ENCODE assay signal across 10 cellular contexts in the genomic region with DNA sequence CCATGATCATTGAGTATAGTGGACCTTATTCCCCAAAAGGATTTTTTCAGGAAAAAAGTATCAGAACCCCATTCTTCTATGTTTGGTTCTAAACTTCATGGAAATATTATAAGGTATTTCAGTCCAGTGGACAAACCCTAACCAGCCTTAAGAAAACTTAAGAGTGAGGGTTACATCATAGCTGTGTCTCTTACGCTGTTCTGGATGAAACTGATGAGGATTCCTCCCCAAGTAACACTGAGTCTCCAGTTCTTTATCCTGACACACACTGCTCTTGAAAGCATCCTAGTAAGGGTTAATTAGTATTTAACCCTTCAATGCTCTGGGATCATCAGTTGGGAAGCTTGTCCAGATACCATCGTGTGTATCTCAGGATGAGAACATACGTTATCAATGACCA. TPM values are rescaled to one million over a fixed set of nuclear protein-coding genes. Genes with fewer than 3 reads are reported as not detected.
DNase-seq lines count a peak whose midpoint lies in the region; ATAC-seq, FAIRE-seq and TF ChIP-seq lines count a peak whose summit lies in the region.
"Had no signal": no experiment of that assay in that cellular context is flagged by ENCODE, and none has a peak within 500 bp of the region (broad histone marks: within the 10 kb centered on the region; RNA-seq: fewer than 3 reads in every experiment).

No MANE protein-coding gene starts in this region.

- peaks cover 71% of the 10 kb centered on the region for H3K4me1 Mint-ChIP-seq in T-helper 2 cell treated with Interferon-gamma antibody and Interleukin-4, amounts not matched to agents 5 μg/mL and 100 μg/mL, for 36 hours (ENCODE audit: low read depth)
- H3K4me1 Mint-ChIP-seq in endodermal cell, result peaks cover 15% of the 10 kb centered on the region

- H3K79me2 ChIP-seq in fibroblast of lung (ENCODE audit: control insufficient read depth, insufficient read depth, low read length) (peaks cover 29% of the 10 kb centered on the region), parathyroid adenoma (peaks cover 34% of the 10 kb centered on the region)

- no peak for TF ChIP-seq EP300 in A549 (IDR thresholded peaks at IDR 0.05)

- H3K4me1 ChIP-seq in A549 (peaks cover 66% of the 10 kb centered on the region), SJSA1 (replicated peaks) (peaks cover 69% of the 10 kb centered on the region), fibroblast of lung (ENCODE audit: control insufficient read depth, extremely low read depth, insufficient read depth, low read length) (peaks cover 48% of the 10 kb centered on the region), parathyroid adenoma (peaks cover 29% of the 10 kb centered on the region), endodermal cell (ENCODE audit: control insufficient read depth, insufficient read depth, low read length) (no peaks in the 10 kb centered on the region)

- H3K36me3 Mint-ChIP-seq in T-helper 2 cell treated with Interferon-gamma antibody and Interleukin-4, amounts not matched to agents 5 μg/mL and 100 μg/mL, for 36 hours (ENCODE audit: low read depth), result peaks cover 42% of the 10 kb centered on the region
- H3K36me3 Mint-ChIP-seq in endodermal cell (ENCODE audit: low read depth), result peaks cover 3% of the 10 kb centered on the region

- H3K9ac ChIP-seq in fibroblast of lung (ENCODE audit: insufficient read depth, low read length) (peak overlapping the region; percentile 57), parathyroid adenoma (no peak overlapping the region), endodermal cell (ENCODE audit: extremely low read depth, low read length, poor library complexity, severe bottlenecking) (no peak overlapping the region)

- TF ChIP-seq RAD21 in A549 (conservative IDR thresholded peaks at IDR 0.05 in 1 of 2, IDR thresholded peaks at IDR 0.05 in 1 of 2), result no peak

- H3K27ac ChIP-seq in A549 (peak overlapping the region; percentile 70 to 77), SJSA1 (peak overlapping the region; percentile 91), fibroblast of lung (ENCODE audit: insufficient read depth, low read length) (peak overlapping the region; percentile 93), parathyroid adenoma (peak overlapping the region; percentile 25), endodermal cell (ENCODE audit: low read depth, low read length) (no peak overlapping the region)
- H3K27ac ChIP-seq: VCaP had no signal

- H3K4me3 Mint-ChIP-seq in T-helper 2 cell treated with Interferon-gamma antibody and Interleukin-4, amounts not matched to agents 5 μg/mL and 100 μg/mL, for 36 hours, result no peak overlapping the region
- H3K4me3 Mint-ChIP-seq in endodermal cell, result no peak overlapping the region

- DNase-seq in A549 (ENCODE audit: low read depth in 1 of 2, low spot score in 1 of 2) (no peak), SJSA1 (ENCODE audit: low read depth in 1 of 2, low spot score in 2 of 2) (peak in 1 of 2 experiments; percentile 22), fibroblast of lung (ENCODE audit: low read depth in 2 of 2) (no peak), T-helper 2 cell (no peak), endodermal cell (no peak), NAMALWA (ENCODE audit: low spot score) (no peak)
- no peak for DNase-seq in T-helper 2 cell treated with Interferon-gamma antibody and Interleukin-4, amounts not matched to agents 5 μg/mL and 100 μg/mL, for 36 hours (ENCODE audit: low spot score)
- DNase-seq: NCI-H345 had no signal

- WGBS in A549 (ENCODE audit: missing lambda C conversion rate), result 72% methylated on average over 3 of the region's 3 CpGs
- 76 to 90% methylated on average over 2 of the region's 3 CpGs for WGBS in endodermal cell (ENCODE audit: insufficient coverage in 1 of 2, insufficient read length in 1 of 2), 2 experiments

- no peak overlapping the region for H3K4me3 ChIP-seq in A549
- no peak overlapping the region for H3K4me3 ChIP-seq in SJSA1
- H3K4me3 ChIP-seq in fibroblast of lung (replicated peaks in 1 of 4; ENCODE audit: control extremely low read depth in 1 of 4, insufficient read depth in 1 of 4, low read depth in 3 of 4, low read length in 4 of 4), result no peak overlapping the region
- no peak overlapping the region for H3K4me3 ChIP-seq in parathyroid adenoma (ENCODE audit: low read depth, low read length)
- H3K4me3 ChIP-seq in endodermal cell (ENCODE audit: low read length), result no peak overlapping the region

- H2AFZ ChIP-seq in fibroblast of lung (ENCODE audit: low read length) (no peak overlapping the region), parathyroid adenoma (no peak overlapping the region)

- no peaks in the 10 kb centered on the region for H3K27me3 Mint-ChIP-seq in T-helper 2 cell treated with Interferon-gamma antibody and Interleukin-4, amounts not matched to agents 5 μg/mL and 100 μg/mL, for 36 hours (ENCODE audit: low read depth)
- no peaks in the 10 kb centered on the region for H3K27me3 Mint-ChIP-seq in endodermal cell (ENCODE audit: insufficient read depth)

- TF ChIP-seq POLR2A in A549 (IDR thresholded peaks at IDR 0.05; ENCODE audit: low read length), result no peak

- H3K9me3 Mint-ChIP-seq in T-helper 2 cell treated with Interferon-gamma antibody and Interleukin-4, amounts not matched to agents 5 μg/mL and 100 μg/mL, for 36 hours, result no peaks in the 10 kb centered on the region
- no peaks in the 10 kb centered on the region for H3K9me3 Mint-ChIP-seq in endodermal cell

- FAIRE-seq in A549 (lab: Jason Lieb, UNC), result no peak

- peak overlapping the region; percentile 70 for H3K4me2 ChIP-seq in A549
- peak overlapping the region; percentile 95 for H3K4me2 ChIP-seq in fibroblast of lung (ENCODE audit: extremely low read depth, insufficient read depth, low read length)
- no peak overlapping the region for H3K4me2 ChIP-seq in parathyroid adenoma (ENCODE audit: low read length)

- H3K27me3 ChIP-seq in SJSA1 (replicated peaks), result no peaks in the 10 kb centered on the region
- H3K27me3 ChIP-seq in fibroblast of lung (ENCODE audit: control insufficient read depth, insufficient read depth, low read length), result no peaks in the 10 kb centered on the region
- no peaks in the 10 kb centered on the region for H3K27me3 ChIP-seq in parathyroid adenoma (ENCODE audit: control insufficient read depth, insufficient read depth, low read length)
- no peaks in the 10 kb centered on the region for H3K27me3 ChIP-seq in endodermal cell (ENCODE audit: control insufficient read depth, insufficient read depth, low read length, poor library complexity, severe bottlenecking)

- CTCF ChIA-PET in A549 (lab: Yijun Ruan, JAX), result interaction anchor here (0.7 kb wide), 1 partner anchor 178 kb away, joined by 3 read pairs; no protein-coding TSS in a partner anchor

- POLR2A ChIA-PET in A549 (lab: Yijun Ruan, JAX), result no interaction called here

- no peaks in the 10 kb centered on the region for H4K20me1 ChIP-seq in fibroblast of lung (ENCODE audit: control insufficient read depth, extremely low read depth, insufficient read depth, low read length)

- H3K9me3 ChIP-seq in A549, result no peaks in the 10 kb centered on the region
- no peaks in the 10 kb centered on the region for H3K9me3 ChIP-seq in SJSA1 (replicated peaks)
- no peaks in the 10 kb centered on the region for H3K9me3 ChIP-seq in fibroblast of lung (ENCODE audit: control insufficient read depth, insufficient read depth, low read depth, low read length)
- no peaks in the 10 kb centered on the region for H3K9me3 ChIP-seq in parathyroid adenoma (ENCODE audit: control insufficient read depth, low read length)
- H3K9me3 ChIP-seq in endodermal cell (ENCODE audit: control insufficient read depth, low read length), result no peaks in the 10 kb centered on the region

- TF ChIP-seq CTCF in A549 (IDR thresholded peaks at IDR 0.05) (no peak), fibroblast of lung (conservative IDR thresholded peaks at IDR 0.05 in 1 of 2, IDR thresholded peaks at IDR 0.05 in 1 of 2; ENCODE audit: low read depth in 1 of 2, low read length in 2 of 2) (no peak), parathyroid adenoma (IDR thresholded peaks at IDR 0.05) (no peak), endodermal cell (conservative IDR thresholded peaks at IDR 0.05) (no peak)

- H3K27ac Mint-ChIP-seq in T-helper 2 cell treated with Interferon-gamma antibody and Interleukin-4, amounts not matched to agents 5 μg/mL and 100 μg/mL, for 36 hours, result no peak overlapping the region
- H3K27ac Mint-ChIP-seq in endodermal cell, result no peak overlapping the region

- no peak for ATAC-seq in A549

- H3K36me3 ChIP-seq in SJSA1 (peaks cover 14% of the 10 kb centered on the region), fibroblast of lung (ENCODE audit: control insufficient read depth, insufficient read depth, low read length) (no peaks in the 10 kb centered on the region), parathyroid adenoma (ENCODE audit: control insufficient read depth, insufficient read depth, low read length) (no peaks in the 10 kb centered on the region), endodermal cell (ENCODE audit: control insufficient read depth, insufficient read depth, low read length) (no peaks in the 10 kb centered on the region)

TF ChIP-seq in A549, 52 proteins besides CTCF, POLR2A, EP300 and RAD21 (continues in another document):
- TF ChIP-seq HOXB5 (CRISPR knock-in tag; IDR thresholded peaks at IDR 0.05) (no peak), NPAS2 (CRISPR knock-in tag; IDR thresholded peaks at IDR 0.05; ENCODE audit: borderline replicate concordance) (no peak)

RNA-seq across cellular contexts. Expression of gene LYRM1, which starts 5.0 kb away (rescaled TPM):
- polyA plus RNA-seq in A549 (2011; rRNA removed) (37.8 and 44.0 TPM in 2 replicates), A549 (2017; fragmentation: RNase III; extraction: RNeasy Plus Mini Kit Qiagen cat#74134 plus additional on column Dnase treatment) (38.6 to 48.8 TPM (median 40.6 TPM) in 3 replicates), fibroblast of lung (54.9 and 55.3 TPM in 2 replicates)
- polyA plus RNA-seq in A549 (2012; cell fraction: cytosol; rRNA removed), result 16.6 and 17.7 TPM in 2 replicates
- 3.8 and 6.5 TPM in 2 replicates for polyA plus RNA-seq in A549 (2012; cell fraction: nucleus; rRNA removed)
- polyA minus RNA-seq in A549 (2011; rRNA and poly(A)+ RNA removed), result 9.4 and 12.8 TPM in 2 replicates
- 25.2 and 48.2 TPM in 2 replicates for total RNA-seq in SJSA1 (2014; rRNA removed; shearing (Covaris generic))
- total RNA-seq in fibroblast of lung (87.1 and 131 TPM in 2 replicates), endodermal cell (10 to 100 TPM; 13.1 to 16.8 TPM)
- 39.0 and 42.7 TPM in 2 replicates for polyA plus RNA-seq in fibroblast of lung (2012)
- 1.4 TPM in 2 replicates for polyA minus RNA-seq in fibroblast of lung (ENCODE audit: low replicate concordance)
- 31.5 TPM for polyA plus RNA-seq in endodermal cell (2013, experiment 1 of 2)
- 32.3 TPM for polyA plus RNA-seq in endodermal cell (2013, experiment 2 of 2)

RNA-seq across cellular contexts. Expression of gene DCUN1D3, which starts 5.4 kb away (rescaled TPM):
- polyA plus RNA-seq in A549 (2011; rRNA removed) (7.2 and 7.5 TPM in 2 replicates), A549 (2017; fragmentation: RNase III; extraction: RNeasy Plus Mini Kit Qiagen cat#74134 plus additional on column Dnase treatment) (5.2 to 5.9 TPM (median 5.9 TPM) in 3 replicates), fibroblast of lung (18.7 and 20.4 TPM in 2 replicates)
- 2.1 and 2.3 TPM in 2 replicates for polyA plus RNA-seq in A549 (2012; cell fraction: cytosol; rRNA removed)
- 2.0 and 3.5 TPM in 2 replicates for polyA plus RNA-seq in A549 (2012; cell fraction: nucleus; rRNA removed)
- 16.4 and 17.8 TPM in 2 replicates for polyA minus RNA-seq in A549 (2011; rRNA and poly(A)+ RNA removed)
- total RNA-seq in SJSA1 (2014; rRNA removed; shearing (Covaris generic)), result 14.0 and 17.7 TPM in 2 replicates
- total RNA-seq in fibroblast of lung (30.8 and 42.8 TPM in 2 replicates), endodermal cell (10 to 100 TPM; 21.3 to 22.7 TPM)
- polyA plus RNA-seq in fibroblast of lung (2012), result 13.6 and 17.0 TPM in 2 replicates
- 13.3 and 22.0 TPM in 2 replicates for polyA minus RNA-seq in fibroblast of lung (ENCODE audit: low replicate concordance)
- 5.9 TPM for polyA plus RNA-seq in endodermal cell (2013, experiment 1 of 2)
- 4.8 TPM for polyA plus RNA-seq in endodermal cell (2013, experiment 2 of 2)
